9 cellular contexts compared by ENCODE assay signal in the genomic region with DNA sequence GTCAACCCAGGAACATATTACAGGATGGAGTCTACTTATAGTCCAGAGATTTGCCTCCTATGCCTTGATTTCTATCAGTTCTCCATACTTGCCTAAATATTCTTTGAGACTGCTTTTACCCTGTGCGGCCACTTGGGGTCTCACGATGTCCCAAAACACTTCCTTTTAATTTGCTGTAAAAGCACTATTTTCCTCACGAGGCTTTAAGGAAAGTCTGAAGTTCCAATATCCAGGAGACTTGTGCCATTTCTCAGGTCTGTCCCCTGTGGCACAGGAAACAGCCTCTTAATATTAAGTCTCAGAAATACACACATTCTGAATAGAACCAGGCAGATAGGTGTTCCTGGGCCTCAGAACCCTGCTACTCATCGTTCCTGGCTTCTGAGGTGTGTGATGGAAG.
A peak's percentile ranks its signal among the peaks of the same experiment; 100 is the strongest.
DNase-seq lines count a peak whose midpoint lies in the region; ATAC-seq and TF ChIP-seq lines count a peak whose summit lies in the region.
"Had no signal": no experiment of that assay in that cellular context is flagged by ENCODE, and none has a peak within 500 bp of the region (broad histone marks: within the 10 kb centered on the region; RNA-seq: fewer than 3 reads in every experiment).

No MANE protein-coding gene starts in this region.

- DNase-seq in COLO829 (ENCODE audit: low spot score), result peak; percentile 16
- DNase-seq in WTC11 (ENCODE audit: low spot score), result peak; percentile 10
- peak; percentile 26 for DNase-seq in glomerular visceral epithelial cell (ENCODE audit: extremely low spot score)
- no peak for DNase-seq in gastrocnemius medialis
- DNase-seq in activated T-cell treated with anti-CD3 and anti-CD28 coated beads, Interleukin-2, amount 50 U/mL, for 1 hour, result no peak
- no peak for DNase-seq in DMS79 (lab: John Stamatoyannopoulos, UW)

- CTCF ChIA-PET in WTC11 (lab: Charles Lee), result interaction anchor here (0.9 to 3.4 kb wide), 30 partner anchors 9 to 672 kb away, joined by 3 to 32 read pairs (median 5); partner anchors contain the start of gene TMEM164

- no peak overlapping the region for H3K4me3 ChIP-seq in gastrocnemius medialis
- H3K4me3 ChIP-seq: SK-N-MC had no signal

- H3K4me1 ChIP-seq in gastrocnemius medialis, result peaks cover 25 to 36% of the 10 kb centered on the region in 2 donors

- no peak overlapping the region for H3K27ac Mint-ChIP-seq in WTC11

- POLR2A ChIA-PET in WTC11 (lab: Charles Lee), result interaction anchor here (1.0 kb wide), 1 partner anchor 14 kb away, joined by 4 read pairs; no protein-coding TSS in a partner anchor

- no peaks in the 10 kb centered on the region for H3K9me3 Mint-ChIP-seq in WTC11

- no peaks in the 10 kb centered on the region for H3K36me3 ChIP-seq in gastrocnemius medialis

- H3K27me3 Mint-ChIP-seq in WTC11 (ENCODE audit: low read depth), result no peaks in the 10 kb centered on the region

- in situ Hi-C loops in gastrocnemius medialis (cut with MboI; ENCODE audit: low sequenced_read_pairs in 4 of 4), result loop anchor here (5.0 to 25.0 kb wide), 3 partner anchors 234 to 241 kb away; no protein-coding TSS in a partner anchor

- no peak overlapping the region for H3K4me3 Mint-ChIP-seq in WTC11

- TF ChIP-seq POLR2A in gastrocnemius medialis (IDR thresholded peaks at IDR 0.05), result no peak

- intact Hi-C loops in gastrocnemius medialis (cut with DNase I; ENCODE audit: low total_unique reads), result loop anchor here (2.0 to 10.0 kb wide), 3 partner anchors 144 to 411 kb away; partner anchors contain the start of genes ACSL4 and TMEM164

- ATAC-seq in GM18867 (IDR thresholded peaks at IDR 0.05; ENCODE audit: unreplicated experiment) (peak; percentile 73), HG03520 (IDR thresholded peaks at IDR 0.05; ENCODE audit: unreplicated experiment) (peak; percentile 68), WTC11 (peak; percentile 41; the same call in 1 of the 2 replicates), gastrocnemius medialis (no peak)

- TF ChIP-seq CTCF in WTC11 (IDR thresholded peaks at IDR 0.05), result no peak
- peak in 3 of 5 experiments; percentile 30 to 61 (median 45) for TF ChIP-seq CTCF in gastrocnemius medialis (IDR thresholded peaks at IDR 0.05 in 4 of 5, conservative IDR thresholded peaks at IDR 0.05 in 1 of 5)

- H3K27me3 ChIP-seq in gastrocnemius medialis, result no peaks in the 10 kb centered on the region

- H3K36me3 Mint-ChIP-seq in WTC11, result no peaks in the 10 kb centered on the region

- peak overlapping the region; percentile 40 to 77 (median 74) for H3K27ac ChIP-seq in gastrocnemius medialis
- H3K27ac ChIP-seq: SK-N-MC had no signal

- peaks cover 13% of the 10 kb centered on the region for H3K4me1 Mint-ChIP-seq in WTC11

- no peaks in the 10 kb centered on the region for H3K9me3 ChIP-seq in gastrocnemius medialis

TF ChIP-seq in WTC11, 78 proteins besides CTCF, POLR2A, EP300 and RAD21:
- TF ChIP-seq SMAD3 (CRISPR knock-in tag; IDR thresholded peaks at IDR 0.05; ENCODE audit: borderline replicate concordance) (no peak), GABPB1 (CRISPR knock-in tag; IDR thresholded peaks at IDR 0.05) (no peak), ZNF219 (CRISPR knock-in tag; IDR thresholded peaks at IDR 0.05; ENCODE audit: borderline replicate concordance) (no peak), ZNF416 (CRISPR knock-in tag; IDR thresholded peaks at IDR 0.05) (no peak), PREB (CRISPR knock-in tag; IDR thresholded peaks at IDR 0.05; ENCODE audit: borderline replicate concordance) (no peak), E2F5 (CRISPR knock-in tag; IDR thresholded peaks at IDR 0.05) (no peak), TP53 (CRISPR knock-in tag; IDR thresholded peaks at IDR 0.05) (no peak), TEAD4 (CRISPR knock-in tag; IDR thresholded peaks at IDR 0.05) (no peak), ETV6 (CRISPR knock-in tag; IDR thresholded peaks at IDR 0.05) (no peak), JUN (CRISPR knock-in tag; IDR thresholded peaks at IDR 0.05) (no peak)
- TF ChIP-seq, protein P1, sequence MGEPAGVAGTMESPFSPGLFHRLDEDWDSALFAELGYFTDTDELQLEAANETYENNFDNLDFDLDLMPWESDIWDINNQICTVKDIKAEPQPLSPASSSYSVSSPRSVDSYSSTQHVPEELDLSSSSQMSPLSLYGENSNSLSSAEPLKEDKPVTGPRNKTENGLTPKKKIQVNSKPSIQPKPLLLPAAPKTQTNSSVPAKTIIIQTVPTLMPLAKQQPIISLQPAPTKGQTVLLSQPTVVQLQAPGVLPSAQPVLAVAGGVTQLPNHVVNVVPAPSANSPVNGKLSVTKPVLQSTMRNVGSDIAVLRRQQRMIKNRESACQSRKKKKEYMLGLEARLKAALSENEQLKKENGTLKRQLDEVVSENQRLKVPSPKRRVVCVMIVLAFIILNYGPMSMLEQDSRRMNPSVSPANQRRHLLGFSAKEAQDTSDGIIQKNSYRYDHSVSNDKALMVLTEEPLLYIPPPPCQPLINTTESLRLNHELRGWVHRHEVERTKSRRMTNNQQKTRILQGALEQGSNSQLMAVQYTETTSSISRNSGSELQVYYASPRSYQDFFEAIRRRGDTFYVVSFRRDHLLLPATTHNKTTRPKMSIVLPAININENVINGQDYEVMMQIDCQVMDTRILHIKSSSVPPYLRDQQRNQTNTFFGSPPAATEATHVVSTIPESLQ (CRISPR knock-in tag; IDR thresholded peaks at IDR 0.05), result no peak

Comparison
In these comparisons a context has a peak if more than half of its experiments do, and no peak if none do; other contexts are left out.
1. DNase-seq: peak in COLO829 (single experiment), WTC11 (single experiment) and glomerular visceral epithelial cell (single experiment); none in gastrocnemius medialis (0 of 2), activated T-cell treated with anti-CD3 and anti-CD28 coated beads, Interleukin-2, amount 50 U/mL, for 1 hour (single experiment) and DMS79 (single experiment).
2. ATAC-seq: peak in GM18867 (single experiment), HG03520 (single experiment) and WTC11 (single experiment); none in gastrocnemius medialis (0 of 2).